In the genomic region with DNA sequence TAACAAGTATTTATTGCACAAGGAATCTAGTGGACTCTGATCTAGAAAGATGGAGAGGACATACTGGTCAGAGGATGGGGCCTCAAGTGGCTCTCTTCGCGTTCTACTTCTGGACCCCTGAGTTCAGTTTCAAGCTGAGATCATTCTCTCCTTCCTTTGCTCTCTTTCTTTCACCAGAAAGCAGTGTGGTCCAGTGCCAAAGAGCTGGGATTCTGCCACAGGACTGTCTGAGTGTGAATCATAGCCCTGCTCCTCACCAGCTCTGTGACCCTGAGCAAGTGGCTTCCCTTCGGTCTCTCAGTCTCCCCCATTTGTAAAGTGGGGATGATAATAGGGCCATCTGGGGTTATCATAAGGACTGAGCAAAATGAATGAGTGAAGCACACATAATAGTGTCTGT, we compare ENCODE assay signal across 15 cellular contexts.
DNase-seq lines count a peak whose midpoint lies in the region; ATAC-seq and TF ChIP-seq lines count a peak whose summit lies in the region.
"Had no signal": no experiment of that assay in that cellular context is flagged by ENCODE, and none has a peak within 500 bp of the region (broad histone marks: within the 10 kb centered on the region; RNA-seq: fewer than 3 reads in every experiment).

No MANE protein-coding gene starts in this region.

- H3K4me3 ChIP-seq in PC-9, result no peak overlapping the region
- H3K4me3 ChIP-seq: Peyer's patch had no signal

- H3F3A ChIP-seq in PC-9 (ENCODE audit: insufficient read depth, low read depth), result no peaks in the 10 kb centered on the region

- ATAC-seq in HG03571 (IDR thresholded peaks at IDR 0.05; ENCODE audit: unreplicated experiment), result no peak

- H3K79me2 ChIP-seq in PC-9 (ENCODE audit: low read depth), result no peaks in the 10 kb centered on the region

- H3K9me2 ChIP-seq in PC-9 (ENCODE audit: insufficient read depth), result no peaks in the 10 kb centered on the region

- H3K4me3 Mint-ChIP-seq in activated CD4-positive, alpha-beta T cell treated with anti-CD3 and anti-CD28 coated beads, Interleukin-2, amount 10 ng/mL, durations not matched to agents 7 days and 5 days, result no peak overlapping the region

- H3K9me3 Mint-ChIP-seq in activated CD4-positive, alpha-beta T cell treated with anti-CD3 and anti-CD28 coated beads, Interleukin-2, amount 10 ng/mL, durations not matched to agents 7 days and 5 days, result no peaks in the 10 kb centered on the region

- H3K27me3 ChIP-seq in PC-9 (ENCODE audit: insufficient read depth, low read depth), result no peaks in the 10 kb centered on the region
- H3K27me3 ChIP-seq: Peyer's patch had no signal

- no peak overlapping the region for H3K4me2 ChIP-seq in PC-9

- DNase-seq in AG08396 (ENCODE audit: low spot score) (peak; percentile 7), M059J (ENCODE audit: low read depth) (peak; percentile 57), astrocyte of the hippocampus (ENCODE audit: low read depth, low spot score) (peak; percentile 58), medulla oblongata (ENCODE audit: extremely low spot score) (peak; percentile 43), PC-9 (no peak), GM19238 (ENCODE audit: insufficient read length, low spot score) (no peak)
- no peak for DNase-seq in activated CD4-positive, alpha-beta T cell treated with anti-CD3 and anti-CD28 coated beads, Interleukin-2, amount 10 ng/mL, durations not matched to agents 7 days and 5 days
- DNase-seq: AML-193, Caco-2, DMS53, NCI-H1694, NCI-H446, Peyer's patch, SHP77 had no signal

- no peaks in the 10 kb centered on the region for H3K36me3 Mint-ChIP-seq in activated CD4-positive, alpha-beta T cell treated with anti-CD3 and anti-CD28 coated beads, Interleukin-2, amount 10 ng/mL, durations not matched to agents 7 days and 5 days (ENCODE audit: low read depth)

- no peak overlapping the region for H3K27ac Mint-ChIP-seq in activated CD4-positive, alpha-beta T cell treated with anti-CD3 and anti-CD28 coated beads, Interleukin-2, amount 10 ng/mL, durations not matched to agents 7 days and 5 days

- no peaks in the 10 kb centered on the region for H3K36me3 ChIP-seq in PC-9 (ENCODE audit: low read depth)
- H3K36me3 ChIP-seq: Peyer's patch had no signal

- no peak overlapping the region for H3K27ac ChIP-seq in PC-9
- H3K27ac ChIP-seq: Peyer's patch had no signal

- no peaks in the 10 kb centered on the region for H4K20me1 ChIP-seq in PC-9 (ENCODE audit: insufficient read depth)

- no peaks in the 10 kb centered on the region for H3K27me3 Mint-ChIP-seq in activated CD4-positive, alpha-beta T cell treated with anti-CD3 and anti-CD28 coated beads, Interleukin-2, amount 10 ng/mL, durations not matched to agents 7 days and 5 days

- no peak for TF ChIP-seq CTCF in PC-9 (conservative IDR thresholded peaks at IDR 0.05)

- no peak overlapping the region for H2AFZ ChIP-seq in PC-9

- no TSS peak for BruUV-seq in PC-9 (replicated peaks; lab: Mats Ljungman, UMichigan)

- no peaks in the 10 kb centered on the region; the same call in 1 of the 2 replicates for H3K9me3 ChIP-seq in PC-9 (ENCODE audit: insufficient read depth, low read depth)
- H3K9me3 ChIP-seq: Caco-2, Peyer's patch had no signal

- H3K4me1 ChIP-seq in PC-9 (replicated peaks; ENCODE audit: insufficient read depth), result no peaks in the 10 kb centered on the region
- H3K4me1 ChIP-seq: Peyer's patch had no signal

- CTCF ChIA-PET in activated CD4-positive, alpha-beta T cell treated with anti-CD3 and anti-CD28 coated beads, Interleukin-2, amount 10 ng/mL, durations not matched to agents 7 days and 5 days (lab: Charles Lee), result no interaction called here
- CTCF ChIA-PET in PC-9 (lab: Charles Lee), result no interaction called here

- no peaks in the 10 kb centered on the region for H3K4me1 Mint-ChIP-seq in activated CD4-positive, alpha-beta T cell treated with anti-CD3 and anti-CD28 coated beads, Interleukin-2, amount 10 ng/mL, durations not matched to agents 7 days and 5 days

- POLR2A ChIA-PET in activated CD4-positive, alpha-beta T cell treated with anti-CD3 and anti-CD28 coated beads, Interleukin-2, amount 10 ng/mL, durations not matched to agents 7 days and 5 days (lab: Charles Lee), result no interaction called here
- POLR2A ChIA-PET in PC-9 (lab: Charles Lee; ENCODE audit: unreplicated experiment), result no interaction called here

- intact Hi-C loops in PC-9 (cut with micrococcal nuclease; ENCODE audit: unreplicated experiment), result no loop called here

Comparison
In these comparisons a context has a peak if more than half of its experiments do, and no peak if none do; other contexts are left out.
1. DNase-seq: peak in AG08396 (single experiment), M059J (single experiment), astrocyte of the hippocampus (single experiment) and medulla oblongata (single experiment); none in activated CD4-positive, alpha-beta T cell treated with anti-CD3 and anti-CD28 coated beads, Interleukin-2, amount 10 ng/mL, durations not matched to agents 7 days and 5 days (single experiment), PC-9 (0 of 2) and GM19238 (single experiment).